Comparison of ENCODE assay signal across 19 cellular contexts in the genomic region with DNA sequence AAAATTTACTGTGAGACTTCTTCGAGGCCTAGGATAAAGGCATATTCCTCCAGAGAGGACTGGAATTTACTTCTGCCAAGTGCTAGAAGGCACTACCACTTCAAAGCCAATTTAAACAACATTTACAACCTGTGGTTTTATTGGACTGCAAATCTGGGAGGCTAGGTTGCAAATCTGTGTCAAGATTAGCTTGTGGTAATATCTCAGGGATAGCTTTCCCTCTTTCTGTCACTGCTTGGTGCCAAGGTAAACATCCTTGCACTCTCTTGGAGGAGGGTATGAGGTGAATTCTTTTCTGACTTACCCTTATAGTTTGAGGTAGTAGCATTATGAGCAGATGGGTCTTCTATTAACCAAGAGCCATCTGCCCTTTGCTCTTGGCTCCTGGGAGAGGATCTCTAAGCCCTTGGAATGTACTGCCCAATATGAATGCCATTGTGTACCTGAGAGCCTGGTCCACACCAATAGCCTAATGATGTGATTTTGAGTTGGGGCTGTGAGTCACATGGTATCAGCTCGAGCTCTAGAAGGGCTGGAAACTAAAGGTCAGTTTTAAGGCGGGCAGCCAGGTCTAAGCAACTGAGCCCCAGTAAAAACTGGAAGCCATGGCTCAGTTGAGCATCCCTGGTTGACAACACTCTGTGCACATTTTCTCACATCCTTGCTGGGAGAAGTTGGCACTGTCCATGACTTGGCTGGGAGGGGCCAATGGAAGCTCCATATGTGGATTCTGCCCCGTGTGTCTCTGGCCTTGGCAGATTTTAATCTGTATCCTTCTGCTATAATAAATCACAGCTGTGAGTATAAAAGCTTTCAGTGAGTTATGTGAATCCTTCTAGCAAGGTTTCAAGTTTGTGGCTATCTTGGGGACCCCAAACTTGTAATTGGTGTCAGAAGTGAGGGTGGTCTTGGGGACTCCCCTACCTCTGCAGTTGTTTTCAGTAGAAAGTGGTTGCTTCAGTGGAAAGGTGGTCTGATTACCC.
A peak's percentile ranks its signal among the peaks of the same experiment; 100 is the strongest.
DNase-seq lines count a peak whose midpoint lies in the region; ATAC-seq and TF ChIP-seq lines count a peak whose summit lies in the region.
"Had no signal": no experiment of that assay in that cellular context is flagged by ENCODE, and none has a peak within 500 bp of the region (broad histone marks: within the 10 kb centered on the region; RNA-seq: fewer than 3 reads in every experiment).

No MANE protein-coding gene starts in this region.

- ATAC-seq in HG02852 (IDR thresholded peaks at IDR 0.05; ENCODE audit: unreplicated experiment) (no peak), right cardiac atrium (no peak)
- ATAC-seq: natural killer cell treated with Interleukin-12 subunit alpha and Interleukin-12 subunit beta and Interleukin-15 and Interleukin-18, amount 100 ng/mL, for 72 hours; T-cell had no signal

- in situ Hi-C loops in astrocyte of the spinal cord (cut with HindIII; ENCODE audit: low sequenced_read_pairs): no loop called here

- H3K9me3 ChIP-seq in right cardiac atrium (ENCODE audit: control insufficient read depth, low read length): no peaks in the 10 kb centered on the region
- H3K9me3 ChIP-seq: right atrium auricular region, tibial artery had no signal

- WGBS in right cardiac atrium: 58% methylated on average over 4 of the region's 4 CpGs

- peaks cover 2% of the 10 kb centered on the region for H3K4me1 ChIP-seq in right cardiac atrium (ENCODE audit: control insufficient read depth, insufficient read depth, low read length)
- H3K4me1 ChIP-seq: right atrium auricular region, tibial artery had no signal

- DNase-seq in LHCN-M2 (ENCODE audit: low read depth): peak; percentile 57
- peak; percentile 80 for DNase-seq in astrocyte of the spinal cord (ENCODE audit: low read depth, low spot score)
- peak; percentile 19 for DNase-seq in myocyte (ENCODE audit: low read depth)
- DNase-seq in caudate nucleus (lab: John Stamatoyannopoulos, UW): no peak
- no peak for DNase-seq in RKO (ENCODE audit: low spot score)
- no peak for DNase-seq in right cardiac atrium
- DNase-seq: activated B cell treated with CpG ODN at 0.5 μM for 24 hours; anterior cingulate cortex; dermis blood vessel endothelial cell; KG1; NCI-H1417 treated with DMSO at 0.1 percent for 48 hours; NCI-H510A treated with DMSO at 0.1 percent for 48 hours; stimulated activated CD4-positive, alpha-beta T cell treated with anti-CD3 and anti-CD28 coated beads, Interleukin-2, amount 100 ng/mL, for 48 hours; T-cell; tibial artery had no signal

- H3K27ac ChIP-seq in C4-2B (peak overlapping the region; percentile 64), caudate nucleus (ENCODE audit: low read depth, low read length) (no peak overlapping the region), right cardiac atrium (ENCODE audit: low read length) (no peak overlapping the region)
- H3K27ac ChIP-seq: right atrium auricular region, tibial artery had no signal

- H3K4me3 ChIP-seq in astrocyte of the spinal cord (ENCODE audit: low read depth, low read length) (no peak overlapping the region), right cardiac atrium (ENCODE audit: low read length) (no peak overlapping the region)
- H3K4me3 ChIP-seq: right atrium auricular region, tibial artery had no signal

- no peak for TF ChIP-seq CTCF in C4-2B (conservative IDR thresholded peaks at IDR 0.05)
- no peak for TF ChIP-seq CTCF in astrocyte of the spinal cord (IDR thresholded peaks at IDR 0.05; ENCODE audit: low read depth, low read length)

- intact Hi-C loops in right cardiac atrium (cut with DNase I): no loop called here

- H3K27me3 ChIP-seq in right cardiac atrium (ENCODE audit: control insufficient read depth, insufficient read depth): no peaks in the 10 kb centered on the region
- H3K27me3 ChIP-seq: right atrium auricular region, tibial artery had no signal

Comparison
In these comparisons a context has a peak if more than half of its experiments do, and no peak if none do; other contexts are left out.
1. DNase-seq: peak in LHCN-M2 (single experiment), astrocyte of the spinal cord (single experiment) and myocyte (single experiment); none in caudate nucleus (0 of 61), RKO (single experiment) and right cardiac atrium (0 of 3).